Comparison of ENCODE assay signal across 37 cellular contexts in genomic region chrX:24277405-24277804, GRCh38. TPM values are rescaled to one million over a fixed set of nuclear protein-coding genes. Genes with fewer than 3 reads are reported as not detected.
"Had no signal": no experiment of that assay in that cellular context is flagged by ENCODE, and none has a peak within 500 bp of the region (broad histone marks: within the 10 kb centered on the region; RNA-seq: fewer than 3 reads in every experiment).

No MANE protein-coding gene starts in this region.

- H3K27ac ChIP-seq: adrenal gland, body of pancreas, brain microvascular endothelial cell, breast epithelium, VCaP had no signal

- FAIRE-seq: TTC549 had no signal

- H3K36me3 ChIP-seq: adrenal gland, brain microvascular endothelial cell, breast epithelium had no signal

- ATAC-seq: activated CD8-positive, alpha-beta T cell treated with anti-CD3 and anti-CD28 coated beads for 36 hours; activated naive CD4-positive, alpha-beta T cell treated with anti-CD3 and anti-CD28 coated beads, Interleukin-2, amount 50 U/mL, for 72 hours; activated T-cell treated with anti-CD3 and anti-CD28 coated beads, Interleukin-2, amount 50 U/mL, for 4 hours; activated T-cell treated with anti-CD3 and anti-CD28 coated beads, Interleukin-2, amount 50 U/mL, for 72 hours; activated T-helper 17 cell treated with anti-CD3 and anti-CD28 coated beads, Interleukin-2, amount 50 U/mL, for 72 hours; body of pancreas had no signal

- H3K4me1 ChIP-seq: adrenal gland, body of pancreas, breast epithelium had no signal

- DNase-seq: activated B cell treated with CpG ODN at 0.5 μM for 24 hours; activated CD4-positive, alpha-beta memory T cell treated with anti-CD3 and anti-CD28 coated beads for 36 hours; activated CD4-positive, alpha-beta T cell treated with anti-CD3 and anti-CD28 coated beads for 4 hours; activated CD4-positive, alpha-beta T cell treated with anti-CD3 and anti-CD28 coated beads, Interleukin-2, amount 10 ng/mL, durations not matched to agents 24 days and 14 days; activated CD4-positive, alpha-beta T cell treated with anti-CD3 and anti-CD28 coated beads, Interleukin-2, amount 50 U/mL, for 1 hour; activated CD4-positive, alpha-beta T cell treated with anti-CD3 and anti-CD28 coated beads, Interleukin-2, amount 50 U/mL, for 4 hours; activated CD4-positive, CD25-positive, alpha-beta regulatory T cell treated with anti-CD3 and anti-CD28 coated beads, Interleukin-2, amount 50 U/mL, for 72 hours; activated CD8-positive, alpha-beta memory T cell treated with anti-CD3 and anti-CD28 coated beads, Interleukin-2, amount 50 U/mL, for 4 hours; activated CD8-positive, alpha-beta T cell treated with anti-CD3 and anti-CD28 coated beads for 36 hours; activated effector memory CD4-positive, alpha-beta T cell treated with anti-CD3 and anti-CD28 coated beads, Interleukin-2, amount 50 U/mL, for 16 hours; activated gamma-delta T cell treated with Interleukin-2 at 50 U/mL for 16 hours; activated naive CD4-positive, alpha-beta T cell; activated naive CD4-positive, alpha-beta T cell treated with anti-CD3 and anti-CD28 coated beads for 36 hours; activated naive CD4-positive, alpha-beta T cell treated with anti-CD3 and anti-CD28 coated beads, Interleukin-2, amount 50 U/mL, for 16 hours; activated naive CD8-positive, alpha-beta T cell treated with anti-CD3 and anti-CD28 coated beads for 36 hours; activated T-cell treated with anti-CD3 and anti-CD28 coated beads for 4 hours; activated T-cell treated with anti-CD3 and anti-CD28 coated beads, Interleukin-2, amount 50 U/mL, for 1 hour; activated T-cell treated with anti-CD3 and anti-CD28 coated beads, Interleukin-2, amount 50 U/mL, for 4 hours; activated T-cell treated with anti-CD3 and anti-CD28 coated beads, Interleukin-2, amount 50 U/mL, for 72 hours; adrenal gland; amniotic stem cell; aorta; body of pancreas; brain microvascular endothelial cell; central memory CD4-positive, alpha-beta T cell; T-helper 1 cell; T-helper 2 cell; T-helper 9 cell had no signal

- H3K27me3 ChIP-seq: body of pancreas, brain microvascular endothelial cell had no signal

- H3K9me3 ChIP-seq: adrenal gland, body of pancreas, breast epithelium had no signal

- H3K4me3 ChIP-seq: adrenal gland, body of pancreas, breast epithelium had no signal

RNA-seq across cellular contexts. Expression of gene SUPT20HL2, which starts 36.5 kb away (rescaled TPM):
- total RNA-seq: activated B cell treated with CpG ODN at 0.5 μM for 24 hours; activated CD4-positive, alpha-beta memory T cell treated with anti-CD3 and anti-CD28 coated beads for 36 hours; activated CD8-positive, alpha-beta memory T cell treated with anti-CD3 and anti-CD28 coated beads for 36 hours; activated CD8-positive, alpha-beta T cell treated with anti-CD3 and anti-CD28 coated beads for 36 hours; activated naive CD4-positive, alpha-beta T cell treated with anti-CD3 and anti-CD28 coated beads for 36 hours; activated naive CD4-positive, alpha-beta T cell treated with anti-CD3 and anti-CD28 coated beads, Interleukin-2, amount 50 U/mL, for 72 hours; activated naive CD8-positive, alpha-beta T cell treated with anti-CD3 and anti-CD28 coated beads for 36 hours; activated T-cell treated with anti-CD3 and anti-CD28 coated beads, Interleukin-2, amount 50 U/mL, for 4 hours; activated T-cell treated with anti-CD3 and anti-CD28 coated beads, Interleukin-2, amount 50 U/mL, for 72 hours; activated T-helper 1 cell treated with anti-CD3 and anti-CD28 coated beads, Interleukin-12 subunit alpha, Interleukin-12 subunit beta, Interleukin-2, Interleukin-4 antibody, amounts not matched to agents 30 ng/mL and 10 ng/mL and 1 ng/mL, durations not matched to agents 14 hours and 24 hours and 36 hours; activated T-helper 17 cell treated with anti-CD3 and anti-CD28 coated beads, Interleukin-2, amount 50 U/mL, for 72 hours; adrenal gland; aorta; astrocyte; body of pancreas; breast epithelium; cardiac septum had no signal
- polyA plus RNA-seq: adrenal gland, aorta had no signal
